In the genomic region with DNA sequence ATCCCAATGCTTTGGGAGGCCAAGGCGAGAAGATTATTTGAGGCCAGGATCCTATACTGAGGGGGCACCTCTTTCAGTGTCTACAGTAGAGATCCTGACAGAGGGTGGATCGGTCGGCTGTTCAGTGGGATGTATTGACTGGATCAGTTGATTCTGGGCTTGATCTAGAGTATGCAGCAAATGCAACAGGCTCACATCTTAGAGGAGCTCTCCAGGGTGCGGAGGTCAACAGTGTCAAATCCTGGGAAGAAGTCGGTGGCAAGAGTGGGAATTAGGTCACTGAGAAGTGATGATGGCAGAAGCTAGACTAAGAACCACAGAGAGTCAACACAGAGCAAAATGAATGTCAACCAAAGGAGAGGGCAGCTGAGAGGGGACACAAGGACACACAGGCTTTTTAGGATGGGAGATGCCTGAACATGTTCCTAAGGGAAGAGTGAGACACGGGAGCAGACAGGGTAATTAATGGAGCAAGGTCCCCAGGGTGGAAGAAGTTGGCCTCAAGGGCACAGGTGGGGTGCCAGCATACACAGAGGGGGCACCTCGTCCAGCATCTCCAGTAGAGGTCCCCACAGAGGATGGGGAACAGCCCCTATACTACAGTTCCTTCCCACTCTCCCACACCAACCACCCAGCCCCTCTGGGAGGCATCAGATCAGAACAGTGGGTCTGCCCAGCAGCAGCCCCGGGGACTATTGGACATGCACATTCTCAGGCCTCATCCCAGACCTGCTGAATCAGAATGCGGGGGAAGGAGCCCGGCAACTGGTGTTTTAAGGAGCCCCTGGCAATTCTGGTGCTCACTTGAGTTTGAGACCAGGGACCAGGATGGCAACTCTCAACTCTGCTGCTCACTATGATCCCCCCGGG, we compare ENCODE assay signal across 15 cellular contexts. TPM values are rescaled to one million over a fixed set of nuclear protein-coding genes. Genes with fewer than 3 reads are reported as not detected.
DNase-seq lines count a peak whose midpoint lies in the region; ATAC-seq and TF ChIP-seq lines count a peak whose summit lies in the region.
"Had no signal": no experiment of that assay in that cellular context is flagged by ENCODE, and none has a peak within 500 bp of the region (broad histone marks: within the 10 kb centered on the region; RNA-seq: fewer than 3 reads in every experiment).

No MANE protein-coding gene starts in this region.

- CTCF ChIA-PET in MCF 10A (lab: Yijun Ruan, JAX), result no interaction called here
- CTCF ChIA-PET in naive thymus-derived CD4-positive, alpha-beta T cell (lab: Charles Lee), result no interaction called here

- intact Hi-C loops in MCF 10A (cut with micrococcal nuclease) (no loop called here), breast epithelium (cut with DNase I; ENCODE audit: low total_unique reads) (no loop called here)
- intact Hi-C loops in naive thymus-derived CD4-positive, alpha-beta T cell (cut with micrococcal nuclease), result no loop called here

- no peaks in the 10 kb centered on the region for H3K36me3 ChIP-seq in breast epithelium
- H3K36me3 ChIP-seq in naive thymus-derived CD4-positive, alpha-beta T cell (ENCODE audit: control insufficient read depth in 2 of 3, insufficient read depth in 3 of 3, low read length in 3 of 3), result peaks cover 8 to 33% (median 15%) of the 10 kb centered on the region in 3 experiments

- H3K4me3 ChIP-seq in breast epithelium, result no peak overlapping the region
- H3K4me3 ChIP-seq in naive thymus-derived CD4-positive, alpha-beta T cell (ENCODE audit: low read length), result no peak overlapping the region
- H3K4me3 ChIP-seq: body of pancreas, GM23248 had no signal

- H3K27me3 ChIP-seq in breast epithelium, result no peaks in the 10 kb centered on the region
- no peaks in the 10 kb centered on the region for H3K27me3 ChIP-seq in naive thymus-derived CD4-positive, alpha-beta T cell (ENCODE audit: control insufficient read depth in 2 of 2, insufficient read depth in 2 of 2, low read length in 2 of 2)
- H3K27me3 ChIP-seq: BE2C, body of pancreas had no signal

- peaks cover 43% of the 10 kb centered on the region for H3K36me3 Mint-ChIP-seq in MCF 10A (ENCODE audit: insufficient read depth, unreplicated experiment)
- H3K36me3 Mint-ChIP-seq in activated naive CD8-positive, alpha-beta T cell treated with anti-CD3 and anti-CD28 coated beads, Interleukin-2, amount 50 U/mL, for 24 hours (ENCODE audit: low read depth), result peaks cover 53% of the 10 kb centered on the region
- peaks cover 9 to 45% (median 29%) of the 10 kb centered on the region in 5 donors for H3K36me3 Mint-ChIP-seq in naive thymus-derived CD4-positive, alpha-beta T cell
- H3K36me3 Mint-ChIP-seq in type B pancreatic cell, result peaks cover 36% of the 10 kb centered on the region

- BruUV-seq in MCF 10A (replicated peaks; lab: Mats Ljungman, UMichigan), result no TSS peak

- H3K27me3 Mint-ChIP-seq in MCF 10A (ENCODE audit: insufficient read depth, unreplicated experiment) (no peaks in the 10 kb centered on the region), type B pancreatic cell (no peaks in the 10 kb centered on the region)
- no peaks in the 10 kb centered on the region for H3K27me3 Mint-ChIP-seq in activated naive CD8-positive, alpha-beta T cell treated with anti-CD3 and anti-CD28 coated beads, Interleukin-2, amount 50 U/mL, for 24 hours
- no peaks in the 10 kb centered on the region for H3K27me3 Mint-ChIP-seq in naive thymus-derived CD4-positive, alpha-beta T cell
- H3K27me3 Mint-ChIP-seq: progenitor cell of endocrine pancreas had no signal

- DNase-seq in MCF 10A (ENCODE audit: unreplicated experiment) (no peak), breast epithelium (ENCODE audit: low spot score in 2 of 2) (no peak), type B pancreatic cell (ENCODE audit: extremely low spot score, unreplicated experiment) (no peak), AML-193 (lab: John Stamatoyannopoulos, UW) (no peak), HK-2 (ENCODE audit: unreplicated experiment) (no peak), cortex of kidney (lab: John Stamatoyannopoulos, UW) (no peak)
- no peak for DNase-seq in activated naive CD8-positive, alpha-beta T cell treated with anti-CD3 and anti-CD28 coated beads, Interleukin-2, amount 50 U/mL, for 24 hours
- no peak for DNase-seq in naive thymus-derived CD4-positive, alpha-beta T cell
- DNase-seq: activated CD4-positive, alpha-beta T cell treated with anti-CD3 and anti-CD28 coated beads, Interleukin-2, amount 50 U/mL, for 1 hour; BE2C; body of pancreas; GM23248; left colon; NCI-H345 had no signal

- POLR2A ChIA-PET in MCF 10A (lab: Yijun Ruan, JAX), result interaction anchor here (0.6 to 1.4 kb wide), 3 partner anchors 9 to 16 kb away, joined by 3 to 7 read pairs (median 3); no protein-coding TSS in a partner anchor
- POLR2A ChIA-PET in naive thymus-derived CD4-positive, alpha-beta T cell (lab: Charles Lee), result interaction anchor here (0.6 to 4.0 kb wide), 7 partner anchors 11 to 34 kb away, joined by 3 to 38 read pairs (median 3); a partner anchor contains a TSS

- H3K27ac Mint-ChIP-seq in MCF 10A (ENCODE audit: low read depth, unreplicated experiment) (peak overlapping the region; percentile 1), type B pancreatic cell (peak overlapping the region; percentile 41)
- peak overlapping the region; percentile 7 for H3K27ac Mint-ChIP-seq in activated naive CD8-positive, alpha-beta T cell treated with anti-CD3 and anti-CD28 coated beads, Interleukin-2, amount 50 U/mL, for 24 hours
- H3K27ac Mint-ChIP-seq in naive thymus-derived CD4-positive, alpha-beta T cell, result peak overlapping the region; percentile 1 to 98 (median 96)
- H3K27ac Mint-ChIP-seq: progenitor cell of endocrine pancreas had no signal

- peak overlapping the region in 1 of 2 donors; percentile 35 for H3K27ac ChIP-seq in breast epithelium
- peak overlapping the region; percentile 72 for H3K27ac ChIP-seq in naive thymus-derived CD4-positive, alpha-beta T cell (ENCODE audit: low read depth, low read length)
- H3K27ac ChIP-seq: GM23248 had no signal

- no peak for ATAC-seq in activated naive CD8-positive, alpha-beta T cell treated with anti-CD3 and anti-CD28 coated beads, Interleukin-2, amount 50 U/mL, for 24 hours
- ATAC-seq in naive thymus-derived CD4-positive, alpha-beta T cell, result no peak
- ATAC-seq: body of pancreas, left colon had no signal

- TF ChIP-seq POLR2A in breast epithelium (IDR thresholded peaks at IDR 0.05), result no peak

- TF ChIP-seq CTCF in MCF 10A (IDR thresholded peaks at IDR 0.05; ENCODE audit: unreplicated experiment) (no peak), breast epithelium (IDR thresholded peaks at IDR 0.05) (no peak), type B pancreatic cell (conservative IDR thresholded peaks at IDR 0.05) (no peak)

- no peaks in the 10 kb centered on the region for H3K4me1 ChIP-seq in breast epithelium
- peaks cover 23 to 48% of the 10 kb centered on the region in 2 donors for H3K4me1 ChIP-seq in naive thymus-derived CD4-positive, alpha-beta T cell (ENCODE audit: control insufficient read depth in 2 of 2, insufficient read depth in 2 of 2, low read length in 2 of 2)
- H3K4me1 ChIP-seq: BE2C had no signal

- H3K9me3 Mint-ChIP-seq in MCF 10A (ENCODE audit: unreplicated experiment) (no peaks in the 10 kb centered on the region), type B pancreatic cell (no peaks in the 10 kb centered on the region)
- H3K9me3 Mint-ChIP-seq in activated naive CD8-positive, alpha-beta T cell treated with anti-CD3 and anti-CD28 coated beads, Interleukin-2, amount 50 U/mL, for 24 hours, result no peaks in the 10 kb centered on the region
- H3K9me3 Mint-ChIP-seq in naive thymus-derived CD4-positive, alpha-beta T cell, result peaks cover 0 to 1% (median 0%) of the 10 kb centered on the region in 11 donors

- H3K9me3 ChIP-seq in breast epithelium, result no peaks in the 10 kb centered on the region
- no peaks in the 10 kb centered on the region for H3K9me3 ChIP-seq in naive thymus-derived CD4-positive, alpha-beta T cell (ENCODE audit: control insufficient read depth in 2 of 3, low read length in 3 of 3)
- H3K9me3 ChIP-seq: BE2C, body of pancreas had no signal

- H3K4me3 Mint-ChIP-seq in MCF 10A (ENCODE audit: unreplicated experiment) (no peak overlapping the region), type B pancreatic cell (no peak overlapping the region)
- no peak overlapping the region for H3K4me3 Mint-ChIP-seq in activated naive CD8-positive, alpha-beta T cell treated with anti-CD3 and anti-CD28 coated beads, Interleukin-2, amount 50 U/mL, for 24 hours
- peak overlapping the region in 6 of 10 donors; percentile 3 to 68 (median 16) for H3K4me3 Mint-ChIP-seq in naive thymus-derived CD4-positive, alpha-beta T cell

- H3K4me1 Mint-ChIP-seq in MCF 10A (ENCODE audit: insufficient read depth, unreplicated experiment) (peaks cover 8% of the 10 kb centered on the region), type B pancreatic cell (ENCODE audit: unreplicated experiment) (peaks cover 25% of the 10 kb centered on the region)
- H3K4me1 Mint-ChIP-seq in activated naive CD8-positive, alpha-beta T cell treated with anti-CD3 and anti-CD28 coated beads, Interleukin-2, amount 50 U/mL, for 24 hours, result peaks cover 43% of the 10 kb centered on the region
- peaks cover 25 to 91% (median 76%) of the 10 kb centered on the region in 7 donors for H3K4me1 Mint-ChIP-seq in naive thymus-derived CD4-positive, alpha-beta T cell

RNA-seq across cellular contexts. Expression of a gene that starts 10.0 kb away (rescaled TPM):
- total RNA-seq in MCF 10A (2022) (32.8 and 38.5 TPM in 2 replicates), breast epithelium (10 to 100 TPM; 49.5 to 64.8 (median 50.7) TPM), type B pancreatic cell (ENCODE audit: low replicate concordance) (18.8 and 30.3 TPM in 2 replicates)
- 100 to 1,000 TPM; 297 to 452 (median 420) TPM for total RNA-seq in naive thymus-derived CD4-positive, alpha-beta T cell
- 100 to 1,000 TPM; 314 to 395 TPM for polyA plus RNA-seq in naive thymus-derived CD4-positive, alpha-beta T cell

RNA-seq across cellular contexts. Expression of a gene that starts 48.5 kb away (rescaled TPM):
- total RNA-seq in MCF 10A (2022), result 118 and 119 TPM in 2 replicates
- total RNA-seq in breast epithelium, result 10 to 100 TPM; 50.2 to 58.8 (median 55.4) TPM
- total RNA-seq in naive thymus-derived CD4-positive, alpha-beta T cell, result 100 to 1,000 TPM; 107 to 414 (median 154) TPM
- polyA plus RNA-seq in naive thymus-derived CD4-positive, alpha-beta T cell, result 10 to 100 TPM; 37.4 to 46.9 TPM
- total RNA-seq in type B pancreatic cell (ENCODE audit: low replicate concordance), result 53.4 and 58.6 TPM in 2 replicates

Comparison
In these comparisons a context has a peak if more than half of its experiments do, and no peak if none do; other contexts are left out.
1. H3K27ac Mint-ChIP-seq: peak in every context shown above with its lines; median percentile 96 in naive thymus-derived CD4-positive, alpha-beta T cell; 41 in type B pancreatic cell; 7 in activated naive CD8-positive, alpha-beta T cell treated with anti-CD3 and anti-CD28 coated beads, Interleukin-2, amount 50 U/mL, for 24 hours; 1 in MCF 10A.
2. H3K4me3 Mint-ChIP-seq: peak in naive thymus-derived CD4-positive, alpha-beta T cell (6 of 10); none in MCF 10A (single experiment), activated naive CD8-positive, alpha-beta T cell treated with anti-CD3 and anti-CD28 coated beads, Interleukin-2, amount 50 U/mL, for 24 hours (single experiment) and type B pancreatic cell (single experiment).